ENCODE assay signal across 8 cellular contexts in genomic region chr17:44220211-44221071, GRCh38. TPM values are rescaled to one million over a fixed set of nuclear protein-coding genes. Genes with fewer than 3 reads are reported as not detected.
DNase-seq lines count a peak whose midpoint lies in the region; ATAC-seq and TF ChIP-seq lines count a peak whose summit lies in the region.

No MANE protein-coding gene starts in this region.

- POLR2A ChIA-PET in activated B cell treated with CpG ODN at 0.5 μM for 24 hours (lab: Charles Lee): interaction anchor here (0.6 to 10.5 kb wide), 25 partner anchors 10 to 905 kb away, joined by 3 to 241 read pairs (median 8); partner anchors contain the start of genes ATXN7L3, GPATCH8, GRN and HDAC5

- intact Hi-C loops in activated B cell treated with CpG ODN at 0.5 μM for 24 hours (cut with micrococcal nuclease): loop anchor here (5.0 kb wide), 1 partner anchor 57 kb away; no protein-coding TSS in a partner anchor

- H3K27ac ChIP-seq in cingulate gyrus (ENCODE audit: low read depth, low read length): peak overlapping the region; percentile 93

- ATAC-seq in activated B cell treated with CpG ODN at 0.5 μM for 24 hours (ENCODE audit: low read depth) (peak; percentile 9), left lobe of liver (peak; percentile 30)

- H3K36me3 Mint-ChIP-seq in activated B cell treated with CpG ODN at 0.5 μM for 24 hours (ENCODE audit: low read depth): peaks cover 27% of the 10 kb centered on the region

- CTCF ChIA-PET in activated B cell treated with CpG ODN at 0.5 μM for 24 hours (lab: Charles Lee): interaction anchor here (1.0 to 6.7 kb wide), 9 partner anchors 11 to 131 kb away, joined by 3 to 35 read pairs (median 3); partner anchors contain the start of gene HDAC5

- DNase-seq in NCI-H1105 treated with DMSO at 0.1 percent for 48 hours (lab: John Stamatoyannopoulos, UW) (peak; percentile 63), NCI-H1105 (lab: John Stamatoyannopoulos, UW) (no peak), LHCN-M2 (ENCODE audit: low read depth) (peak; percentile 45), activated B cell treated with CpG ODN at 0.5 μM for 24 hours (peak; percentile 65), left lobe of liver (ENCODE audit: low spot score) (peak; percentile 61), SW 1271 (lab: John Stamatoyannopoulos, UW) (no peak)
- peak in 2 of 3 donors; percentile 32 to 38 for DNase-seq in stimulated activated CD4-positive, alpha-beta T cell treated with anti-CD3 and anti-CD28 coated beads, TNF-alpha, amount 100 ng/mL, for 48 hours (ENCODE audit: low read depth in 3 of 3)

- no peaks in the 10 kb centered on the region for H3K27me3 Mint-ChIP-seq in activated B cell treated with CpG ODN at 0.5 μM for 24 hours

- H3K4me3 Mint-ChIP-seq in activated B cell treated with CpG ODN at 0.5 μM for 24 hours: peak overlapping the region; percentile 94

- no peaks in the 10 kb centered on the region for H3K9me3 Mint-ChIP-seq in activated B cell treated with CpG ODN at 0.5 μM for 24 hours

- no peak for TF ChIP-seq CTCF in activated B cell treated with CpG ODN at 0.5 μM for 24 hours (IDR thresholded peaks at IDR 0.05)

- H3K4me1 Mint-ChIP-seq in activated B cell treated with CpG ODN at 0.5 μM for 24 hours: peaks cover 38% of the 10 kb centered on the region

- peak overlapping the region; percentile 95 for H3K27ac Mint-ChIP-seq in activated B cell treated with CpG ODN at 0.5 μM for 24 hours

RNA-seq across cellular contexts. Expression of gene UBTF, which starts 1.0 kb away (rescaled TPM):
- 66.5 and 76.0 TPM in 2 replicates for total RNA-seq in LHCN-M2 (2014; rRNA removed)
- 50.3 TPM for polyA plus RNA-seq in LHCN-M2 (2012)
- 139 and 146 TPM in 2 replicates for total RNA-seq in activated B cell treated with CpG ODN at 0.5 μM for 24 hours
- total RNA-seq in left lobe of liver: 34.3 TPM

RNA-seq across cellular contexts. Expression of gene ATXN7L3, which starts 20.8 kb away (rescaled TPM):
- total RNA-seq in LHCN-M2 (2014; rRNA removed) (42.1 and 47.0 TPM in 2 replicates), activated B cell treated with CpG ODN at 0.5 μM for 24 hours (92.0 and 103 TPM in 2 replicates), left lobe of liver (26.6 TPM)
- polyA plus RNA-seq in LHCN-M2 (2012): 30.8 TPM

RNA-seq across cellular contexts. Expression of gene TMUB2, which starts 33.7 kb away (rescaled TPM):
- 28.3 and 31.1 TPM in 2 replicates for total RNA-seq in LHCN-M2 (2014; rRNA removed)
- 28.4 TPM for polyA plus RNA-seq in LHCN-M2 (2012)
- total RNA-seq in activated B cell treated with CpG ODN at 0.5 μM for 24 hours: 32.3 and 36.0 TPM in 2 replicates
- 14.3 TPM for total RNA-seq in left lobe of liver

RNA-seq across cellular contexts. Expression of gene SLC4A1, which starts 47.5 kb away (rescaled TPM):
- total RNA-seq in LHCN-M2 (2014; rRNA removed) (not detected in 2 replicates), activated B cell treated with CpG ODN at 0.5 μM for 24 hours (0.10 and 0.13 TPM in 2 replicates), left lobe of liver (1.8 TPM)
- not detected for polyA plus RNA-seq in LHCN-M2 (2012)

RNA-seq across cellular contexts. Expression of gene ASB16, which starts 49.9 kb away (rescaled TPM):
- total RNA-seq in LHCN-M2 (2014; rRNA removed) (not detected in 2 replicates), activated B cell treated with CpG ODN at 0.5 μM for 24 hours (not detected in 2 replicates), left lobe of liver (not detected)
- polyA plus RNA-seq in LHCN-M2 (2012): 0.64 TPM

Comparison
In these comparisons a context has a peak if more than half of its experiments do, and no peak if none do; other contexts are left out.
1. DNase-seq: peak in NCI-H1105 treated with DMSO at 0.1 percent for 48 hours (single experiment), LHCN-M2 (single experiment), activated B cell treated with CpG ODN at 0.5 μM for 24 hours (single experiment), left lobe of liver (single experiment) and stimulated activated CD4-positive, alpha-beta T cell treated with anti-CD3 and anti-CD28 coated beads, TNF-alpha, amount 100 ng/mL, for 48 hours (2 of 3); none in NCI-H1105 (single experiment) and SW 1271 (0 of 2).